1 cellular context compared by ENCODE assay signal in the genomic region with DNA sequence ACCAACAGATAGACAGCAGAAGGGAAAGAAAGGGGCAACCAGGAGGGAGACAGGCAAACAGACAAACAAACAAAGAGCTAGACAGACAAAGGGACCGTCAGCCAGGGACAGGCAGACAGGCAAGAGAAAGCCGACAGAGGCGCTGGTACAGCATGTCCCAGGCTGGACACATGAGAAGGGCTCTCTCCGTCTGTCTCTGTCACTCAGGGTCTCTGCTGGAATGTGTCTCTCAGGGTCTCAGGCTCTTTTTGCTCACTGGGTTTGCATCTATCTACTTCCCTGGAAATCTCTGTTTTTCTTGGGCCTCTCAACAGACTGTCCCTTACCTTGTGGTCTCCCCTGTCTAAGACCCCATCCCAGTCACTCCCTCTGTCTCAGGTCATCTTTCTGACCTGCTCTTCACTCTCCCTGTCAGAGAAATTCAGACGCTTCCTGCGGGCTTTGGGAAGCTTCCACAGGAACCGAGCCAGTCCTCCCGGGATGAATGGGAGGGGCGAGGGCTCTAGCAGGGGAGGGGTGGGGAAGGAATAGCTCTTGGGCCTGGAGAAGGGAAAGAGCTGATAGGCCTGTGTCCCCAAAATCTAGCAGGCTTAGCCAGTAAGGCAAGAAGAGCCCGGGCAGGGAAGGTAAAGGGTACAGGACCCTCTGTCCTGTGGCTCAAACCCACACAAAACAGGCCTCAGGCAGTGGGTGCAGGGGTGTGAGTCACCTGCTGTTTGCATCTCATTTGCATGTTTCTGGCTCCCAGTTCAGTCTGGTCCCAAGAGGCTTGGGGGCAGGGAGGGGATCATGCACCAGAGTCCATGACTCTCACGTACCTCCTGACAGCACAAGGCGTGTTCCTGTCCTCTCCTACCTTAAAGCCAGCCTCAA.
TF ChIP-seq lines count a peak whose summit lies in the region.

No MANE protein-coding gene starts in this region.

TF ChIP-seq in SK-N-SH, 30 proteins besides CTCF, POLR2A, EP300 and RAD21 (continued from another document):
- TF ChIP-seq, protein P1, sequence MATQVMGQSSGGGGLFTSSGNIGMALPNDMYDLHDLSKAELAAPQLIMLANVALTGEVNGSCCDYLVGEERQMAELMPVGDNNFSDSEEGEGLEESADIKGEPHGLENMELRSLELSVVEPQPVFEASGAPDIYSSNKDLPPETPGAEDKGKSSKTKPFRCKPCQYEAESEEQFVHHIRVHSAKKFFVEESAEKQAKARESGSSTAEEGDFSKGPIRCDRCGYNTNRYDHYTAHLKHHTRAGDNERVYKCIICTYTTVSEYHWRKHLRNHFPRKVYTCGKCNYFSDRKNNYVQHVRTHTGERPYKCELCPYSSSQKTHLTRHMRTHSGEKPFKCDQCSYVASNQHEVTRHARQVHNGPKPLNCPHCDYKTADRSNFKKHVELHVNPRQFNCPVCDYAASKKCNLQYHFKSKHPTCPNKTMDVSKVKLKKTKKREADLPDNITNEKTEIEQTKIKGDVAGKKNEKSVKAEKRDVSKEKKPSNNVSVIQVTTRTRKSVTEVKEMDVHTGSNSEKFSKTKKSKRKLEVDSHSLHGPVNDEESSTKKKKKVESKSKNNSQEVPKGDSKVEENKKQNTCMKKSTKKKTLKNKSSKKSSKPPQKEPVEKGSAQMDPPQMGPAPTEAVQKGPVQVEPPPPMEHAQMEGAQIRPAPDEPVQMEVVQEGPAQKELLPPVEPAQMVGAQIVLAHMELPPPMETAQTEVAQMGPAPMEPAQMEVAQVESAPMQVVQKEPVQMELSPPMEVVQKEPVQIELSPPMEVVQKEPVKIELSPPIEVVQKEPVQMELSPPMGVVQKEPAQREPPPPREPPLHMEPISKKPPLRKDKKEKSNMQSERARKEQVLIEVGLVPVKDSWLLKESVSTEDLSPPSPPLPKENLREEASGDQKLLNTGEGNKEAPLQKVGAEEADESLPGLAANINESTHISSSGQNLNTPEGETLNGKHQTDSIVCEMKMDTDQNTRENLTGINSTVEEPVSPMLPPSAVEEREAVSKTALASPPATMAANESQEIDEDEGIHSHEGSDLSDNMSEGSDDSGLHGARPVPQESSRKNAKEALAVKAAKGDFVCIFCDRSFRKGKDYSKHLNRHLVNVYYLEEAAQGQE (IDR thresholded peaks at IDR 0.05; ENCODE audit: low read depth, low read length) = no peak
- TF ChIP-seq, protein P2, sequence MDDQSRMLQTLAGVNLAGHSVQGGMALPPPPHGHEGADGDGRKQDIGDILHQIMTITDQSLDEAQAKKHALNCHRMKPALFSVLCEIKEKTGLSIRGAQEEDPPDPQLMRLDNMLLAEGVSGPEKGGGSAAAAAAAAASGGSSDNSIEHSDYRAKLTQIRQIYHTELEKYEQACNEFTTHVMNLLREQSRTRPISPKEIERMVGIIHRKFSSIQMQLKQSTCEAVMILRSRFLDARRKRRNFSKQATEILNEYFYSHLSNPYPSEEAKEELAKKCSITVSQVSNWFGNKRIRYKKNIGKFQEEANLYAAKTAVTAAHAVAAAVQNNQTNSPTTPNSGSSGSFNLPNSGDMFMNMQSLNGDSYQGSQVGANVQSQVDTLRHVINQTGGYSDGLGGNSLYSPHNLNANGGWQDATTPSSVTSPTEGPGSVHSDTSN (IDR thresholded peaks at IDR 0.05) = no peak
- TF ChIP-seq SIN3A (IDR thresholded peaks at IDR 0.05; ENCODE audit: borderline replicate concordance, low read depth, low read length) (no peak), FOXJ3 (CRISPR knock-in tag; IDR thresholded peaks at IDR 0.05) (no peak), MXI1 (IDR thresholded peaks at IDR 0.05; ENCODE audit: low read depth, low read length) (no peak), NFIC (IDR thresholded peaks at IDR 0.05; ENCODE audit: borderline replicate concordance) (no peak), RCOR1 (IDR thresholded peaks at IDR 0.05; ENCODE audit: low read length) (no peak), RFX5 (IDR thresholded peaks at IDR 0.05; ENCODE audit: low read length) (no peak)
- TF ChIP-seq, protein P3, sequence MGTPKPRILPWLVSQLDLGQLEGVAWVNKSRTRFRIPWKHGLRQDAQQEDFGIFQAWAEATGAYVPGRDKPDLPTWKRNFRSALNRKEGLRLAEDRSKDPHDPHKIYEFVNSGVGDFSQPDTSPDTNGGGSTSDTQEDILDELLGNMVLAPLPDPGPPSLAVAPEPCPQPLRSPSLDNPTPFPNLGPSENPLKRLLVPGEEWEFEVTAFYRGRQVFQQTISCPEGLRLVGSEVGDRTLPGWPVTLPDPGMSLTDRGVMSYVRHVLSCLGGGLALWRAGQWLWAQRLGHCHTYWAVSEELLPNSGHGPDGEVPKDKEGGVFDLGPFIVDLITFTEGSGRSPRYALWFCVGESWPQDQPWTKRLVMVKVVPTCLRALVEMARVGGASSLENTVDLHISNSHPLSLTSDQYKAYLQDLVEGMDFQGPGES (IDR thresholded peaks at IDR 0.05; ENCODE audit: low read depth, low read length) = no peak
TF ChIP-seq in SK-N-SH: peak in this region for 0.
